Comparison of ENCODE assay signal across 1 cellular context in the genomic region with DNA sequence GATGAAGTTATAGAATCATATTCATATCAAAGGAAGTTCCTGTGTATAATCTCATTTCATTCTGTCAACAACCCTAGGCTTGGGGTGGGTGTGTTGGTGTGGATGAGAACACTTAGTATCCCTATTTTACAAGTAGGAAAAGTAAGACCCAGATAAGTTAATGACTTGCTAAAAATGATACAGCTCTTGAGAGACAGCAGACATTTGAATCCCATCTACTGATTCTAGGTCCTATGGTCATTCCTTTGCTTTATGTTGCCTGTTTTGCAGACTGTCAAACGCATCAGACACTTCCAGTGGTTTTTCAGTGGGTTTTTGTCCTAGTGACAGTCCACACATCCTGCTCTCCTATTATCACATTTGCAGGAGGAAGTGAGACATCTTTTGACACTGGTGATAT.
TF ChIP-seq lines count a peak whose summit lies in the region.

No MANE protein-coding gene starts in this region.

TF ChIP-seq in HEK293, 187 proteins besides CTCF, POLR2A, EP300 and RAD21 (continued from another document):
- TF ChIP-seq, protein P1, sequence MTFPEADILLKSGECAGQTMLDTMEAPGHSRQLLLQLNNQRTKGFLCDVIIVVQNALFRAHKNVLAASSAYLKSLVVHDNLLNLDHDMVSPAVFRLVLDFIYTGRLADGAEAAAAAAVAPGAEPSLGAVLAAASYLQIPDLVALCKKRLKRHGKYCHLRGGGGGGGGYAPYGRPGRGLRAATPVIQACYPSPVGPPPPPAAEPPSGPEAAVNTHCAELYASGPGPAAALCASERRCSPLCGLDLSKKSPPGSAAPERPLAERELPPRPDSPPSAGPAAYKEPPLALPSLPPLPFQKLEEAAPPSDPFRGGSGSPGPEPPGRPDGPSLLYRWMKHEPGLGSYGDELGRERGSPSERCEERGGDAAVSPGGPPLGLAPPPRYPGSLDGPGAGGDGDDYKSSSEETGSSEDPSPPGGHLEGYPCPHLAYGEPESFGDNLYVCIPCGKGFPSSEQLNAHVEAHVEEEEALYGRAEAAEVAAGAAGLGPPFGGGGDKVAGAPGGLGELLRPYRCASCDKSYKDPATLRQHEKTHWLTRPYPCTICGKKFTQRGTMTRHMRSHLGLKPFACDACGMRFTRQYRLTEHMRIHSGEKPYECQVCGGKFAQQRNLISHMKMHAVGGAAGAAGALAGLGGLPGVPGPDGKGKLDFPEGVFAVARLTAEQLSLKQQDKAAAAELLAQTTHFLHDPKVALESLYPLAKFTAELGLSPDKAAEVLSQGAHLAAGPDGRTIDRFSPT (tag by site-specific recombination; IDR thresholded peaks at IDR 0.05) = no peak
- TF ChIP-seq KLF8 (tag by site-specific recombination; IDR thresholded peaks at IDR 0.05) = no peak
TF ChIP-seq in HEK293: peak in this region for 0.
